ENCODE assay signal across 8 cellular contexts in genomic region chr3:51387281-51387680, GRCh38. TPM values are rescaled to one million over a fixed set of nuclear protein-coding genes. Genes with fewer than 3 reads are reported as not detected.
DNase-seq lines count a peak whose midpoint lies in the region; ATAC-seq and TF ChIP-seq lines count a peak whose summit lies in the region.
"Not testable (repeated sequence)": the region's sequence is repeated elsewhere in the genome, so short reads cannot be mapped to it uniquely, and the experiment has no call there.

No MANE protein-coding gene starts in this region.

- peaks cover 50% of the 10 kb centered on the region for H3K4me1 Mint-ChIP-seq in T-helper 1 cell treated with Interleukin-12 subunit alpha and Interleukin-12 subunit beta and Interleukin-4 antibody, amounts not matched to agents 30 μg/mL and 1 μg/mL, for 36 hours (ENCODE audit: low read depth)
- H3K4me1 Mint-ChIP-seq in activated T-helper 2 cell treated with anti-CD3 and anti-CD28 coated beads, Interferon-gamma antibody, Interleukin-2, Interleukin-4, amounts not matched to agents 10 μg/mL and 5 μg/mL and 100 μg/mL, durations not matched to agents 14 hours and 24 hours and 36 hours (ENCODE audit: low read depth): peaks cover 49% of the 10 kb centered on the region
- H3K4me1 Mint-ChIP-seq in chondrocyte (ENCODE audit: low read depth): peaks cover 55% of the 10 kb centered on the region
- peaks cover 50 to 57% of the 10 kb centered on the region in 2 donors for H3K4me1 Mint-ChIP-seq in natural killer cell treated with Interleukin-12 subunit alpha and Interleukin-12 subunit beta and Interleukin-15 and Interleukin-18, amount 100 ng/mL, for 72 hours (ENCODE audit: low read depth in 2 of 2)
- peaks cover 58% of the 10 kb centered on the region for H3K4me1 Mint-ChIP-seq in stimulated activated naive CD8-positive, alpha-beta T cell treated with anti-CD3 and anti-CD28 coated beads, Interleukin-15, Interleukin-2, amounts not matched to agents 100 ng/mL and 50 ng/mL, for 24 hours (ENCODE audit: low read depth)

- H3K36me3 ChIP-seq in HUES64 (ENCODE audit: insufficient read depth, low read length): peaks cover 47% of the 10 kb centered on the region
- not testable (repeated sequence) for H3K36me3 ChIP-seq in hepatocyte (replicated peaks; ENCODE audit: insufficient read depth, low read depth)

- not testable (repeated sequence) for H3K27ac Mint-ChIP-seq in T-helper 1 cell treated with Interleukin-12 subunit alpha and Interleukin-12 subunit beta and Interleukin-4 antibody, amounts not matched to agents 30 μg/mL and 1 μg/mL, for 36 hours; activated T-helper 2 cell treated with anti-CD3 and anti-CD28 coated beads, Interferon-gamma antibody, Interleukin-2, Interleukin-4, amounts not matched to agents 10 μg/mL and 5 μg/mL and 100 μg/mL, durations not matched to agents 14 hours and 24 hours and 36 hours
- peak overlapping the region; percentile 36 for H3K27ac Mint-ChIP-seq in chondrocyte (ENCODE audit: unreplicated experiment)
- peak overlapping the region; percentile 64 to 99 for H3K27ac Mint-ChIP-seq in natural killer cell treated with Interleukin-12 subunit alpha and Interleukin-12 subunit beta and Interleukin-15 and Interleukin-18, amount 100 ng/mL, for 72 hours
- H3K27ac Mint-ChIP-seq in stimulated activated naive CD8-positive, alpha-beta T cell treated with anti-CD3 and anti-CD28 coated beads, Interleukin-15, Interleukin-2, amounts not matched to agents 100 ng/mL and 50 ng/mL, for 24 hours: peak overlapping the region; percentile 99

- peaks cover 38% of the 10 kb centered on the region for H3K36me3 Mint-ChIP-seq in T-helper 1 cell treated with Interleukin-12 subunit alpha and Interleukin-12 subunit beta and Interleukin-4 antibody, amounts not matched to agents 30 μg/mL and 1 μg/mL, for 36 hours (ENCODE audit: low read depth)
- peaks cover 60% of the 10 kb centered on the region for H3K36me3 Mint-ChIP-seq in activated T-helper 2 cell treated with anti-CD3 and anti-CD28 coated beads, Interferon-gamma antibody, Interleukin-2, Interleukin-4, amounts not matched to agents 10 μg/mL and 5 μg/mL and 100 μg/mL, durations not matched to agents 14 hours and 24 hours and 36 hours (ENCODE audit: low read depth)
- not testable (repeated sequence) for H3K36me3 Mint-ChIP-seq in chondrocyte (ENCODE audit: low read depth)
- peaks cover 23% of the 10 kb centered on the region for H3K36me3 Mint-ChIP-seq in natural killer cell treated with Interleukin-12 subunit alpha and Interleukin-12 subunit beta and Interleukin-15 and Interleukin-18, amount 100 ng/mL, for 72 hours
- peaks cover 44% of the 10 kb centered on the region for H3K36me3 Mint-ChIP-seq in stimulated activated naive CD8-positive, alpha-beta T cell treated with anti-CD3 and anti-CD28 coated beads, Interleukin-15, Interleukin-2, amounts not matched to agents 100 ng/mL and 50 ng/mL, for 24 hours (ENCODE audit: low read depth)

- H3K4me2 ChIP-seq in hepatocyte: peak overlapping the region; percentile 85

- WGBS in HUES64: 91% methylated on average over 6 of the region's 6 CpGs
- 76% methylated on average over 5 of the region's 6 CpGs for WGBS in hepatocyte (ENCODE audit: low lambda C conversion rate, missing lambda C conversion rate)

- H3K9me2 ChIP-seq in hepatocyte (replicated peaks; ENCODE audit: insufficient read depth): not testable (repeated sequence)

- not testable (repeated sequence) for H3K27me3 Mint-ChIP-seq in T-helper 1 cell treated with Interleukin-12 subunit alpha and Interleukin-12 subunit beta and Interleukin-4 antibody, amounts not matched to agents 30 μg/mL and 1 μg/mL, for 36 hours (ENCODE audit: low read depth); activated T-helper 2 cell treated with anti-CD3 and anti-CD28 coated beads, Interferon-gamma antibody, Interleukin-2, Interleukin-4, amounts not matched to agents 10 μg/mL and 5 μg/mL and 100 μg/mL, durations not matched to agents 14 hours and 24 hours and 36 hours (ENCODE audit: low read depth); chondrocyte (ENCODE audit: low read depth); natural killer cell treated with Interleukin-12 subunit alpha and Interleukin-12 subunit beta and Interleukin-15 and Interleukin-18, amount 100 ng/mL, for 72 hours; stimulated activated naive CD8-positive, alpha-beta T cell treated with anti-CD3 and anti-CD28 coated beads, Interleukin-15, Interleukin-2, amounts not matched to agents 100 ng/mL and 50 ng/mL, for 24 hours

- not testable (repeated sequence) for DNase-seq in activated T-helper 2 cell treated with anti-CD3 and anti-CD28 coated beads, Interferon-gamma antibody, Interleukin-2, Interleukin-4, amounts not matched to agents 10 μg/mL and 5 μg/mL and 100 μg/mL, durations not matched to agents 14 hours and 24 hours and 36 hours (ENCODE audit: low spot score); chondrocyte (ENCODE audit: low spot score); hepatocyte (ENCODE audit: low spot score); natural killer cell treated with Interleukin-12 subunit alpha and Interleukin-12 subunit beta and Interleukin-15 and Interleukin-18, amount 100 ng/mL, for 72 hours (ENCODE audit: low spot score)

- not testable (repeated sequence) for TF ChIP-seq CTCF in C4-2B (conservative IDR thresholded peaks at IDR 0.05); chondrocyte (IDR thresholded peaks at IDR 0.05); hepatocyte (IDR thresholded peaks at IDR 0.05; ENCODE audit: poor library complexity)

- H3K9ac ChIP-seq in HUES64 (ENCODE audit: low read depth, low read length): not testable (repeated sequence)

- not testable (repeated sequence) for H3K9me3 Mint-ChIP-seq in T-helper 1 cell treated with Interleukin-12 subunit alpha and Interleukin-12 subunit beta and Interleukin-4 antibody, amounts not matched to agents 30 μg/mL and 1 μg/mL, for 36 hours; activated T-helper 2 cell treated with anti-CD3 and anti-CD28 coated beads, Interferon-gamma antibody, Interleukin-2, Interleukin-4, amounts not matched to agents 10 μg/mL and 5 μg/mL and 100 μg/mL, durations not matched to agents 14 hours and 24 hours and 36 hours; chondrocyte (ENCODE audit: low read depth); natural killer cell treated with Interleukin-12 subunit alpha and Interleukin-12 subunit beta and Interleukin-15 and Interleukin-18, amount 100 ng/mL, for 72 hours; stimulated activated naive CD8-positive, alpha-beta T cell treated with anti-CD3 and anti-CD28 coated beads, Interleukin-15, Interleukin-2, amounts not matched to agents 100 ng/mL and 50 ng/mL, for 24 hours

- not testable (repeated sequence) for H2AFZ ChIP-seq in hepatocyte

- not testable (repeated sequence) for ATAC-seq in natural killer cell treated with Interleukin-12 subunit alpha and Interleukin-12 subunit beta and Interleukin-15 and Interleukin-18, amount 100 ng/mL, for 72 hours

- H3K4me1 ChIP-seq in HUES64 (ENCODE audit: insufficient read depth, low read length) (peaks cover 20% of the 10 kb centered on the region), hepatocyte (ENCODE audit: insufficient read depth) (peaks cover 47% of the 10 kb centered on the region)

- peaks cover 29% of the 10 kb centered on the region for H4K20me1 ChIP-seq in hepatocyte (ENCODE audit: insufficient read depth, poor library complexity, severe bottlenecking)

- peak overlapping the region; percentile 35 for H3K4me3 Mint-ChIP-seq in T-helper 1 cell treated with Interleukin-12 subunit alpha and Interleukin-12 subunit beta and Interleukin-4 antibody, amounts not matched to agents 30 μg/mL and 1 μg/mL, for 36 hours
- peak overlapping the region; percentile 96 for H3K4me3 Mint-ChIP-seq in activated T-helper 2 cell treated with anti-CD3 and anti-CD28 coated beads, Interferon-gamma antibody, Interleukin-2, Interleukin-4, amounts not matched to agents 10 μg/mL and 5 μg/mL and 100 μg/mL, durations not matched to agents 14 hours and 24 hours and 36 hours (ENCODE audit: low read depth)
- peak overlapping the region; percentile 97 for H3K4me3 Mint-ChIP-seq in chondrocyte (ENCODE audit: unreplicated experiment)
- peak overlapping the region; percentile 99 for H3K4me3 Mint-ChIP-seq in natural killer cell treated with Interleukin-12 subunit alpha and Interleukin-12 subunit beta and Interleukin-15 and Interleukin-18, amount 100 ng/mL, for 72 hours
- H3K4me3 Mint-ChIP-seq in stimulated activated naive CD8-positive, alpha-beta T cell treated with anti-CD3 and anti-CD28 coated beads, Interleukin-15, Interleukin-2, amounts not matched to agents 100 ng/mL and 50 ng/mL, for 24 hours: peak overlapping the region; percentile 100

- H3K4me3 ChIP-seq in HUES64 (ENCODE audit: low read length): peak overlapping the region; percentile 20; the same call in 1 of the 2 replicates
- H3K4me3 ChIP-seq in hepatocyte: not testable (repeated sequence)

- peaks cover 63% of the 10 kb centered on the region for H3K79me2 ChIP-seq in hepatocyte

- not testable (repeated sequence) for H3K27me3 ChIP-seq in HUES64 (ENCODE audit: insufficient read depth, low read length); hepatocyte

- intact Hi-C loops in activated T-helper 2 cell treated with anti-CD3 and anti-CD28 coated beads, Interferon-gamma antibody, Interleukin-2, Interleukin-4, amounts not matched to agents 10 μg/mL and 5 μg/mL and 100 μg/mL, durations not matched to agents 14 hours and 24 hours and 36 hours (cut with micrococcal nuclease): loop anchor here (10.0 kb wide), 1 partner anchor 1032 kb away; the partner anchor contains the start of genes CYB561D2, NPRL2 and TMEM115

- H3K27ac ChIP-seq in C4-2B: peak overlapping the region; percentile 97
- H3K27ac ChIP-seq in HUES64 (ENCODE audit: low read depth, low read length): not testable (repeated sequence)
- H3K27ac ChIP-seq in hepatocyte: peak overlapping the region; percentile 49

- H3K9me3 ChIP-seq in HUES64 (ENCODE audit: insufficient read depth, low read depth, low read length); hepatocyte (ENCODE audit: low read depth): not testable (repeated sequence)

RNA-seq across cellular contexts. Expression of gene MANF, which starts 2.2 kb away (rescaled TPM):
- 125 TPM for polyA plus RNA-seq in HUES64 (2013, experiment 1 of 2)
- polyA plus RNA-seq in HUES64 (2013, experiment 2 of 2): 134 TPM
- total RNA-seq in activated T-helper 2 cell treated with anti-CD3 and anti-CD28 coated beads, Interferon-gamma antibody, Interleukin-2, Interleukin-4, amounts not matched to agents 10 μg/mL and 5 μg/mL and 100 μg/mL, durations not matched to agents 14 hours and 24 hours and 36 hours: 235 and 238 TPM in 2 replicates
- total RNA-seq in chondrocyte (97.5 to 118 TPM (median 114 TPM) in 3 replicates), hepatocyte (173 and 178 TPM in 2 replicates)
- polyA plus RNA-seq in hepatocyte: 224 and 225 TPM in 2 replicates
- 100 to 1,000 TPM; 198 to 250 TPM for total RNA-seq in natural killer cell treated with Interleukin-12 subunit alpha and Interleukin-12 subunit beta and Interleukin-15 and Interleukin-18, amount 100 ng/mL, for 72 hours

RNA-seq across cellular contexts. Expression of gene RBM15B, which starts 3.8 kb away (rescaled TPM):
- polyA plus RNA-seq in HUES64 (2013, experiment 1 of 2): 34.8 TPM
- 36.2 TPM for polyA plus RNA-seq in HUES64 (2013, experiment 2 of 2)
- total RNA-seq in activated T-helper 2 cell treated with anti-CD3 and anti-CD28 coated beads, Interferon-gamma antibody, Interleukin-2, Interleukin-4, amounts not matched to agents 10 μg/mL and 5 μg/mL and 100 μg/mL, durations not matched to agents 14 hours and 24 hours and 36 hours: 36.1 and 37.4 TPM in 2 replicates
- total RNA-seq in chondrocyte: 39.5 to 43.8 TPM (median 39.6 TPM) in 3 replicates
- total RNA-seq in hepatocyte: 28.6 and 31.0 TPM in 2 replicates
- 30.6 and 33.3 TPM in 2 replicates for polyA plus RNA-seq in hepatocyte
- total RNA-seq in natural killer cell treated with Interleukin-12 subunit alpha and Interleukin-12 subunit beta and Interleukin-15 and Interleukin-18, amount 100 ng/mL, for 72 hours: 10 to 100 TPM; 25.7 to 36.0 TPM

Comparison
In these comparisons a context has a peak if more than half of its experiments do, and no peak if none do; other contexts are left out.
1. H3K4me3 Mint-ChIP-seq: peak in every context shown above with its lines; median percentile 100 in stimulated activated naive CD8-positive, alpha-beta T cell treated with anti-CD3 and anti-CD28 coated beads, Interleukin-15, Interleukin-2, amounts not matched to agents 100 ng/mL and 50 ng/mL, for 24 hours; 99 in natural killer cell treated with Interleukin-12 subunit alpha and Interleukin-12 subunit beta and Interleukin-15 and Interleukin-18, amount 100 ng/mL, for 72 hours; 97 in chondrocyte; 96 in activated T-helper 2 cell treated with anti-CD3 and anti-CD28 coated beads, Interferon-gamma antibody, Interleukin-2, Interleukin-4, amounts not matched to agents 10 μg/mL and 5 μg/mL and 100 μg/mL, durations not matched to agents 14 hours and 24 hours and 36 hours; 35 in T-helper 1 cell treated with Interleukin-12 subunit alpha and Interleukin-12 subunit beta and Interleukin-4 antibody, amounts not matched to agents 30 μg/mL and 1 μg/mL, for 36 hours.